ENCODE assay signal across 15 cellular contexts in the genomic region with DNA sequence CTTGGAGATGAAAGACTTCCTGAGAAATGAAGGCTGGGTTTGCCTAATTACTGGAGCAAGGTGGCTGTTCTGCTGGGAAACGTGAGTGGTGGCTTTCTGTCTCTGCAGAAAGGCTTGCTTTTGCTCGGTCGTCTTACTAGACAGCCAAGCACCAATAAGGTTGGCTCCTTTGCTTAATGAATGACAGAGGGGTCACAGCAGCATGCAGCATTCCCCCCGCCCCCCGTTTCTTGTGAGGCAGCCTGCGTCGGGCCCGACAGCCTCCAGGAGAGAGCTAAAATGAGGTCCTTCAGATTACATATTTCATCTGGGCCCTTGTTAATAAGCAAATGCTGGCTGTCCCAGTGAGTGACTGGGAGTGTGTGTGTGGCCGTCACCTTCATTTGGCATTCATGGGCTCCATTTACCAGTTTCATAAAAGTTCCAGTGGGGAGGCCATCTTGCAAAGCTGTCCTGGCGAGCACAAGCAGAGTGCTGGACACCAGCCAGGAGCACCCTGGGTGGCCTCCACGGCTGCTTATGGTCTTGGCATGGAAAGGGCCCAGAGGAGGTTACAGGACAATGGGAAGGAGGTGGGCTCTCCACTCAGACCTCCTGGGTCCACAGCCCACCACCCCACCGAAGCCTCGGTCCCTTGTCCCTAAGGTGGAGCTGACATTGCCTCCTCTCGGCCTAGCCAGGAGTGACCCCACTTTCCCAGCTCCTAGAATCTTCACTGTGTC. TPM values are rescaled to one million over a fixed set of nuclear protein-coding genes. Genes with fewer than 3 reads are reported as not detected.
A peak's percentile ranks its signal among the peaks of the same experiment; 100 is the strongest.
DNase-seq lines count a peak whose midpoint lies in the region; ATAC-seq and TF ChIP-seq lines count a peak whose summit lies in the region.
"Had no signal": no experiment of that assay in that cellular context is flagged by ENCODE, and none has a peak within 500 bp of the region (broad histone marks: within the 10 kb centered on the region; RNA-seq: fewer than 3 reads in every experiment).

No MANE protein-coding gene starts in this region.

- no peak overlapping the region for H2BK5ac ChIP-seq in mesenchymal stem cell (ENCODE audit: low read depth, low read length, poor library complexity, severe bottlenecking)

- H3K4me1 Mint-ChIP-seq in CD14-positive monocyte (peaks cover 67% of the 10 kb centered on the region), MCF 10A (ENCODE audit: insufficient read depth, unreplicated experiment) (peaks cover 43% of the 10 kb centered on the region)

- no peak overlapping the region for H2AFZ ChIP-seq in mesenchymal stem cell (ENCODE audit: low read depth, low read length)

- CTCF ChIA-PET in HEK293 (lab: Yijun Ruan, JAX) = interaction anchor here (0.6 to 3.9 kb wide), 5 partner anchors 159 to 338 kb away, joined by 3 to 71 read pairs (median 4); a partner anchor contains a TSS
- CTCF ChIA-PET in MCF 10A (lab: Yijun Ruan, JAX) = interaction anchor here (0.7 to 6.7 kb wide), 9 partner anchors 20 to 1446 kb away, joined by 4 to 126 read pairs (median 34); a partner anchor contains a TSS

- no peak overlapping the region for H4K8ac ChIP-seq in mesenchymal stem cell (ENCODE audit: low read length)

- H3K18ac ChIP-seq in mesenchymal stem cell (ENCODE audit: low read depth in 1 of 2, low read length in 2 of 2) = no peak overlapping the region

- H3K36me3 ChIP-seq in HEK293 (ENCODE audit: control insufficient read depth in 2 of 2, insufficient read depth in 1 of 2, low read length in 2 of 2) (no peaks in the 10 kb centered on the region), SJCRH30 (no peaks in the 10 kb centered on the region), mesenchymal stem cell (ENCODE audit: control insufficient read depth in 1 of 2, insufficient read depth in 2 of 2, low read depth in 1 of 2, low read length in 2 of 2) (peaks cover 0 to 11% of the 10 kb centered on the region in 2 experiments)
- H3K36me3 ChIP-seq: adrenal gland, gastrocnemius medialis, thoracic aorta had no signal

- no peak overlapping the region for H3K14ac ChIP-seq in mesenchymal stem cell (ENCODE audit: low read length in 2 of 2)

- intact Hi-C loops in CD14-positive monocyte (cut with micrococcal nuclease) (loop anchor here (2.0 to 5.0 kb wide), 4 partner anchors 80 to 289 kb away; a partner anchor contains a TSS), MCF 10A (cut with micrococcal nuclease) (no loop called here)

- H3K36me3 Mint-ChIP-seq in CD14-positive monocyte (peaks cover 26 to 45% of the 10 kb centered on the region in 2 donors), MCF 10A (ENCODE audit: insufficient read depth, unreplicated experiment) (peaks cover 58% of the 10 kb centered on the region)

- no peak for TF ChIP-seq CTCF in CD14-positive monocyte (IDR thresholded peaks at IDR 0.05)
- TF ChIP-seq CTCF in HEK293 (tag by site-specific recombination; IDR thresholded peaks at IDR 0.05) = no peak
- TF ChIP-seq CTCF in MCF 10A (IDR thresholded peaks at IDR 0.05; ENCODE audit: unreplicated experiment) = no peak

- H3K9me3 Mint-ChIP-seq in CD14-positive monocyte = peaks cover 0 to 6% (median 3%) of the 10 kb centered on the region in 7 donors
- no peaks in the 10 kb centered on the region for H3K9me3 Mint-ChIP-seq in MCF 10A (ENCODE audit: unreplicated experiment)
- H3K9me3 Mint-ChIP-seq: activated T-cell treated with anti-CD3 and anti-CD28 coated beads, Interleukin-2, amount 50 U/mL, for 24 hours; neural crest cell had no signal

- H2AK5ac ChIP-seq in mesenchymal stem cell (ENCODE audit: low read length, severe bottlenecking) = peak overlapping the region; percentile 38

- H3K4me2 ChIP-seq in mesenchymal stem cell (ENCODE audit: low read length, poor library complexity, severe bottlenecking) = no peak overlapping the region

- H3K23ac ChIP-seq in mesenchymal stem cell (ENCODE audit: low read length in 2 of 2) = no peak overlapping the region

- no peak overlapping the region for H2BK120ac ChIP-seq in mesenchymal stem cell (ENCODE audit: low read depth, low read length)

- H2BK12ac ChIP-seq in mesenchymal stem cell (ENCODE audit: low read length in 2 of 2) = no peak overlapping the region

- H3K27me3 Mint-ChIP-seq in CD14-positive monocyte (ENCODE audit: low read depth in 3 of 3) = peaks cover 0 to 7% (median 0%) of the 10 kb centered on the region in 3 donors
- no peaks in the 10 kb centered on the region for H3K27me3 Mint-ChIP-seq in MCF 10A (ENCODE audit: insufficient read depth, unreplicated experiment)
- H3K27me3 Mint-ChIP-seq: activated T-cell treated with anti-CD3 and anti-CD28 coated beads, Interleukin-2, amount 50 U/mL, for 24 hours had no signal

- H3K27me3 ChIP-seq in SJCRH30 (no peaks in the 10 kb centered on the region), mesenchymal stem cell (ENCODE audit: control insufficient read depth in 1 of 2, insufficient read depth in 1 of 2, low read length in 2 of 2) (peaks cover 0 to 4% of the 10 kb centered on the region in 2 experiments)
- H3K27me3 ChIP-seq: adrenal gland, gastrocnemius medialis had no signal

- H3K4me3 ChIP-seq in HEK293 (ENCODE audit: low read depth, low read length) = no peak overlapping the region
- peak overlapping the region; percentile 50 for H3K4me3 ChIP-seq in SJCRH30
- no peak overlapping the region for H3K4me3 ChIP-seq in mesenchymal stem cell (ENCODE audit: insufficient read depth in 1 of 2, low read depth in 1 of 2, low read length in 2 of 2)
- H3K4me3 ChIP-seq: adrenal gland, gastrocnemius medialis, thoracic aorta had no signal

- ATAC-seq in HG02970 (IDR thresholded peaks at IDR 0.05; ENCODE audit: low FRiP score, unreplicated experiment) = no peak
- ATAC-seq: gastrocnemius medialis had no signal

- H3K4me1 ChIP-seq in HEK293 (ENCODE audit: control insufficient read depth, insufficient read depth, low read length) (no peaks in the 10 kb centered on the region), SJCRH30 (peaks cover 55% of the 10 kb centered on the region), mesenchymal stem cell (ENCODE audit: control insufficient read depth, insufficient read depth, low read depth, low read length) (peaks cover 60% of the 10 kb centered on the region)

- peak overlapping the region; percentile 94 to 99 (median 97) for H3K27ac Mint-ChIP-seq in CD14-positive monocyte
- H3K27ac Mint-ChIP-seq in MCF 10A (ENCODE audit: low read depth, unreplicated experiment) = no peak overlapping the region
- H3K27ac Mint-ChIP-seq: activated T-cell treated with anti-CD3 and anti-CD28 coated beads, Interleukin-2, amount 50 U/mL, for 24 hours had no signal

- H3K79me1 ChIP-seq in mesenchymal stem cell (replicated peaks; ENCODE audit: low read length, poor library complexity, severe bottlenecking) = peaks cover 6% of the 10 kb centered on the region

- H3K27ac ChIP-seq in HEK293 (ENCODE audit: extremely low read depth, low read depth, low read length) (no peak overlapping the region), SJCRH30 (peak overlapping the region; percentile 100), mesenchymal stem cell (ENCODE audit: low read length, poor library complexity, severe bottlenecking) (peak overlapping the region; percentile 6)
- H3K27ac ChIP-seq: gastrocnemius medialis, thoracic aorta had no signal

- H3K9me3 ChIP-seq in HEK293 (ENCODE audit: control insufficient read depth, insufficient read depth, low read depth, low read length) (no peaks in the 10 kb centered on the region), SJCRH30 (replicated peaks) (no peaks in the 10 kb centered on the region), mesenchymal stem cell (ENCODE audit: control insufficient read depth, low read length) (peaks cover 8% of the 10 kb centered on the region)
- H3K9me3 ChIP-seq: adrenal gland, gastrocnemius medialis, thoracic aorta had no signal

- H3K9ac ChIP-seq in mesenchymal stem cell (ENCODE audit: low read length) = no peak overlapping the region

- WGBS in mesenchymal stem cell = 95% methylated on average over 14 of the region's 14 CpGs

- no peak overlapping the region for H3K4ac ChIP-seq in mesenchymal stem cell (ENCODE audit: low read depth in 1 of 2, low read length in 2 of 2)

- H3K4me3 Mint-ChIP-seq in CD14-positive monocyte (peak overlapping the region; percentile 31 to 41), MCF 10A (ENCODE audit: unreplicated experiment) (no peak overlapping the region)
- H3K4me3 Mint-ChIP-seq: activated T-cell treated with anti-CD3 and anti-CD28 coated beads, Interleukin-2, amount 50 U/mL, for 24 hours; neural crest cell had no signal

- POLR2A ChIA-PET in HEK293 (lab: Yijun Ruan, JAX) = interaction anchor here (0.6 kb wide), 1 partner anchor 281 kb away, joined by 3 read pairs; no protein-coding TSS in a partner anchor
- POLR2A ChIA-PET in MCF 10A (lab: Yijun Ruan, JAX) = interaction anchor here (0.6 to 4.0 kb wide), 2 partner anchors 151 to 285 kb away, joined by 3 to 58 read pairs; no protein-coding TSS in a partner anchor

- BruUV-seq in MCF 10A (replicated peaks; lab: Mats Ljungman, UMichigan) = no TSS peak

- no peak overlapping the region for H2BK15ac ChIP-seq in mesenchymal stem cell (ENCODE audit: low read depth, poor library complexity, severe bottlenecking)

- no peak overlapping the region for H4K91ac ChIP-seq in mesenchymal stem cell (ENCODE audit: low read length)

- no peak for DNase-seq in CD14-positive monocyte (ENCODE audit: low spot score)
- peak; percentile 98 to 99 for DNase-seq in SJCRH30
- DNase-seq in mesenchymal stem cell = no peak
- no peak for DNase-seq in iPS-NIHi7 (ENCODE audit: extremely low spot score)
- DNase-seq in SK-N-DZ (ENCODE audit: low spot score) = no peak
- no peak for DNase-seq in MCF 10A (ENCODE audit: unreplicated experiment)
- DNase-seq: activated T-cell treated with anti-CD3 and anti-CD28 coated beads, Interleukin-2, amount 50 U/mL, for 24 hours; gastrocnemius medialis; NCI-H2029; NK-92 treated with Interleukin-12 subunit alpha and Interleukin-12 subunit beta, amount 100 ng/mL, for 24 hours had no signal

TF ChIP-seq in HEK293, 187 proteins besides CTCF, POLR2A, EP300 and RAD21:
- peak; percentile 59 for TF ChIP-seq GLIS1 (tag by site-specific recombination; IDR thresholded peaks at IDR 0.05)
- no peak for TF ChIP-seq ZNF501 (tag by site-specific recombination; IDR thresholded peaks at IDR 0.05)
- peak; percentile 76; the same call in 1 of the 2 replicates for TF ChIP-seq ZNF530 (tag by site-specific recombination; IDR thresholded peaks at IDR 0.05; ENCODE audit: low read depth)

RNA-seq across cellular contexts. Expression of a gene that starts 37.2 kb away (rescaled TPM):
- polyA plus RNA-seq in CD14-positive monocyte = 10 to 100 TPM; 22.7 to 23.6 TPM
- total RNA-seq in SJCRH30 (2014; rRNA removed; shearing (Covaris generic)) = 362 and 380 TPM in 2 replicates
- 32.1 TPM for polyA plus RNA-seq in mesenchymal stem cell (2013, experiment 1 of 2)
- polyA plus RNA-seq in mesenchymal stem cell (2013, experiment 2 of 2) = 33.0 TPM
- 478 and 500 TPM in 2 replicates for polyA plus RNA-seq in SK-N-DZ (2014; cell fraction: cytosol; rRNA removed)
- 342 and 350 TPM in 2 replicates for polyA plus RNA-seq in SK-N-DZ (2014; cell fraction: nucleus; rRNA removed)
- 321 and 341 TPM in 2 replicates for total RNA-seq in MCF 10A (2022)

Comparison
In these comparisons a context has a peak if more than half of its experiments do, and no peak if none do; other contexts are left out.
1. DNase-seq: peak in SJCRH30 (2 of 2); none in CD14-positive monocyte (single experiment), mesenchymal stem cell (single experiment), iPS-NIHi7 (single experiment), SK-N-DZ (single experiment) and MCF 10A (single experiment).